10 cellular contexts compared by ENCODE assay signal in the genomic region with DNA sequence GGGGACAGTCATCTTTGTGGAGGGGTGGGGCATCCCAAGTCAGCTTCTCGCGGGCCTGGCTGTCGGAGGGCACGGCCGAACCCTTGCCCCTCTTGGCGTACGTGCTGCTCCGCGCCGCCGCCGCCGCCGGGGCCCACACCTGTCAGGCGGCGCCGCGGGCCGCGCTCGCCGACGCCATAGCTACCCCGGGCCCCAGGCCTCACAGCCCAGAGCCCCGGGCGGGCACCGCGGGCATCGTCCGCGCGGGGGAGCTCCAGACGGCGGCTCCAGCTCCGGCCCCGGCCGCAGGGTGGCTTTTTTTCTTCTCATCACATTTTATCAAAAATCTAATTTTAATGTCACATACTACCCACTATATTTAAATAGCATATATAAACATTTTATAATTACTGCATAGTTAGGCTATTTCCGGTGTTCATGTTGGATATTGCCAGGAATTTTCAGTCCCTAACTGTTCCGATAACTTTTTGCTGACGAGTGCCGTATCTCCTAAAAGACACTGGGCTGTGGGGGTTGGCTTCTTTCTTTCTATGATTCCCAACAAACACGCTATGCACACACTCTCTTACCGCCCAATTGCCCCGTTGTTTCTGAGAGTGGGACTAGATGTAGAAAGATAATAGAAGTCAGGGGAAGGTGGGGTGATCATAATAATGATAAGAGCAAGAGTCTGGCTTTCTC. TPM values are rescaled to one million over a fixed set of nuclear protein-coding genes. Genes with fewer than 3 reads are reported as not detected.
"Had no signal": no experiment of that assay in that cellular context is flagged by ENCODE, and none has a peak within 500 bp of the region (broad histone marks: within the 10 kb centered on the region; RNA-seq: fewer than 3 reads in every experiment).

No MANE protein-coding gene starts in this region.

RNA-seq across cellular contexts. Expression of a gene that starts 25.2 kb away (rescaled TPM):
- total RNA-seq: activated B cell treated with CpG ODN at 0.5 μM for 24 hours; activated CD4-positive, alpha-beta memory T cell treated with anti-CD3 and anti-CD28 coated beads, Interleukin-2, amount 10 ng/mL, durations not matched to agents 7 days and 5 days; activated naive CD8-positive, alpha-beta T cell treated with anti-CD3 and anti-CD28 coated beads, Interleukin-2, amount 10 ng/mL, durations not matched to agents 7 days and 5 days; activated T-helper 17 cell treated with anti-CD3 and anti-CD28 coated beads, Interleukin-2, amount 50 U/mL, for 72 hours; kidney epithelial cell; mesothelial cell of epicardium; T-helper 2 cell treated with Interferon-gamma antibody and Interleukin-4, amounts not matched to agents 100 ng/mL and 5 ng/mL, for 36 hours; temporal lobe; ureter had no signal
- polyA plus RNA-seq: stomach had no signal
